ENCODE assay signal across 2 cellular contexts in genomic region chr5:68240771-68241170, GRCh38.
TF ChIP-seq lines count a peak whose summit lies in the region.

No MANE protein-coding gene starts in this region.

TF ChIP-seq in SK-N-SH, 30 proteins besides CTCF, POLR2A, EP300 and RAD21 (continued from another document):
- TF ChIP-seq YY1 (IDR thresholded peaks at IDR 0.05; ENCODE audit: low read depth) (no peak), RCOR1 (IDR thresholded peaks at IDR 0.05; ENCODE audit: low read length) (no peak), FOSL2 (IDR thresholded peaks at IDR 0.05; ENCODE audit: borderline replicate concordance, low read depth) (no peak)
TF ChIP-seq in SK-N-SH: peak in this region for 0.

TF ChIP-seq in SK-N-SH treated with all-trans-retinoic acid at 6 μM for 48 hours, 23 proteins besides CTCF, POLR2A, EP300 and RAD21 (continued from another document):
- TF ChIP-seq TSHZ2 (CRISPR knock-in tag; IDR thresholded peaks at IDR 0.05) = no peak
- no peak for TF ChIP-seq ZNF70 (CRISPR knock-in tag; IDR thresholded peaks at IDR 0.05)
- no peak for TF ChIP-seq ZNF8 (CRISPR knock-in tag; IDR thresholded peaks at IDR 0.05)
- TF ChIP-seq ARNTL (CRISPR knock-in tag; IDR thresholded peaks at IDR 0.05; ENCODE audit: borderline replicate concordance, low read depth) = no peak
- no peak for TF ChIP-seq CREB5 (CRISPR knock-in tag; IDR thresholded peaks at IDR 0.05; ENCODE audit: low read depth)
- TF ChIP-seq OSR1 (CRISPR knock-in tag; IDR thresholded peaks at IDR 0.05) = no peak
